5 cellular contexts compared by ENCODE assay signal in genomic region chr6:146944077-146944476, GRCh38.
"Had no signal": no experiment of that assay in that cellular context is flagged by ENCODE, and none has a peak within 500 bp of the region (broad histone marks: within the 10 kb centered on the region; RNA-seq: fewer than 3 reads in every experiment).

No MANE protein-coding gene starts in this region.

- H3K4me2 ChIP-seq: GM23338 had no signal

- H3K27ac ChIP-seq: HL-60 had no signal

- H3K4me3 ChIP-seq: GM23338 had no signal

- ATAC-seq: GM23338 had no signal

- H2AFZ ChIP-seq: GM23338 had no signal

- DNase-seq: H9, HCEC 1CT, KG1 had no signal
